Comparison of ENCODE assay signal across 1 cellular context in the genomic region with DNA sequence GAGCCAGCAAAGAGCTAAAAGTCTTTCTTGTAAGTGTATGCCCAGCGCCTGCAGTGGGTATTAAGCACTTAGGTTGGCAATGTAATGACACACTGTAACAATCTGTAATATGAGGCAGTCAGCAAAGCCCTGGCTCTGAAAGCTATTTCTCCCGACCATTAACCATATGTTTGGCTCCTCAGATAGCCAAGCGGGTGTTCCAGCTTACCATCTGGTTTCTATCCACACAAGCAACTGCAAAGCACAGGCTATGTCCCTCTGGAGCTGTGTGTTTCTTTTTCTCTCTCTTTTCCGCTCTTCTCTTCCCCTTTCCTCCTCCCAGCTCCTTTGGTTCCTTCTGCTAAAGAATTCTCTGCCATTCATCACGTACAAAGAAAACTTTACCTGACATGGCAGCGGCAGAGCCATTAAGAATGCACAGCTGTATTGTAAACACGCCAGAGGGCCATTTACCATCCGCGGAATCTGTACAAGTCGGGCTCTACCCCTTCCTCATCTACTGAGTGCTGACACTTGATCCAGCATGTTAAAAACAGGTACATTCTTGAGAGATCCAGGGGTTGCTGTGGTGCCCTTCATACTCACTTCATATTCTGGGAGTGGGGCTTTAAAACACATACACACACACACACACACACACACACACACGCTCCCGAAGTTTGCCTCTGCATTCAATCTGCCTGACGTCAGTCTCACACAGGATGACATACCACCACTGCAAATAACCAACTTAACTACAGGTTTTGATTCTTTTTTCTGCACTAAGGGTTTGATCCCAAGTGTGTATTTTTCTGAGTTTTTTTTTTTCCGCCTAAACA.
TF ChIP-seq lines count a peak whose summit lies in the region.

No MANE protein-coding gene starts in this region.

TF ChIP-seq in IMR-90, 13 proteins besides CTCF, POLR2A, EP300 and RAD21 (continued from another document):
- TF ChIP-seq MXI1 (IDR thresholded peaks at IDR 0.05; ENCODE audit: borderline replicate concordance, low read depth, low read length) (no peak), SMC3 (IDR thresholded peaks at IDR 0.05; ENCODE audit: low read depth, low read length) (no peak), MAZ (IDR thresholded peaks at IDR 0.05; ENCODE audit: borderline replicate concordance, low read depth, low read length) (no peak), CHD1 (IDR thresholded peaks at IDR 0.05; ENCODE audit: low read depth, low read length) (no peak), CEBPB (IDR thresholded peaks at IDR 0.05; ENCODE audit: low read depth, low read length) (no peak), NFE2L2 (IDR thresholded peaks at IDR 0.05; ENCODE audit: low read depth, low read length) (no peak)
- TF ChIP-seq, protein P1, sequence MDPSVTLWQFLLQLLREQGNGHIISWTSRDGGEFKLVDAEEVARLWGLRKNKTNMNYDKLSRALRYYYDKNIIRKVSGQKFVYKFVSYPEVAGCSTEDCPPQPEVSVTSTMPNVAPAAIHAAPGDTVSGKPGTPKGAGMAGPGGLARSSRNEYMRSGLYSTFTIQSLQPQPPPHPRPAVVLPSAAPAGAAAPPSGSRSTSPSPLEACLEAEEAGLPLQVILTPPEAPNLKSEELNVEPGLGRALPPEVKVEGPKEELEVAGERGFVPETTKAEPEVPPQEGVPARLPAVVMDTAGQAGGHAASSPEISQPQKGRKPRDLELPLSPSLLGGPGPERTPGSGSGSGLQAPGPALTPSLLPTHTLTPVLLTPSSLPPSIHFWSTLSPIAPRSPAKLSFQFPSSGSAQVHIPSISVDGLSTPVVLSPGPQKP (IDR thresholded peaks at IDR 0.05; ENCODE audit: borderline replicate concordance, low read depth, low read length) = no peak
